In the genomic region with DNA sequence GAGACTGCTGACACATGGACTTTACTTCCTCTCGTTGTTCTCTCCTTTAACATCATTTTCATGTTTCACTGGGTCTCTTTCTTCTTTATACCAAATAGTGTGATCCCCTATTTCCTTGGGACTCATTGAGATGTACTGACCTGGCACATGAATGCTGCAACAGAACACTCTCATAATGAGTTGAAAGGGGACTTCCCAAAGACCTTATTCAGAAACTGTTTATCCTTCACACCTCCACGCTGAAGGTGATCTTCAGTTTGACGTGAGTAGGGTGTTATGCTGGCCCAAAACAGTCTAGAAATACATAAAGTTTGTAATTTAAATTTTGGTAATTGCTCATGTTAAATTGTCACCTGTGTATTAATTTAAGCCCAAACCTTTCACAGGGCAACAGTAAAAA, we compare ENCODE assay signal across 29 cellular contexts.
DNase-seq lines count a peak whose midpoint lies in the region; ATAC-seq and TF ChIP-seq lines count a peak whose summit lies in the region.
"Had no signal": no experiment of that assay in that cellular context is flagged by ENCODE, and none has a peak within 500 bp of the region (broad histone marks: within the 10 kb centered on the region; RNA-seq: fewer than 3 reads in every experiment).

No MANE protein-coding gene starts in this region.

- ATAC-seq in GM21786 (IDR thresholded peaks at IDR 0.05; ENCODE audit: unreplicated experiment): peak; percentile 47
- ATAC-seq: HCT116, HepG2, PC-3 had no signal

- H2AFZ ChIP-seq in OCI-LY3 (ENCODE audit: low read depth, low read length): no peak overlapping the region

- in situ Hi-C loops in GM13977 (cut with MboI; ENCODE audit: low pct_unique_long_range_greater_than_20kb, low sequenced_read_pairs, unreplicated experiment): no loop called here

- no peak overlapping the region for H3K4me3 Mint-ChIP-seq in glutamatergic neuron (ENCODE audit: unreplicated experiment)
- H3K4me3 Mint-ChIP-seq: CD14-positive monocyte; CD8-positive, alpha-beta memory T cell had no signal

- no peaks in the 10 kb centered on the region for H4K20me1 ChIP-seq in OCI-LY3 (ENCODE audit: insufficient read depth, low read length)

- H3K4me1 ChIP-seq in OCI-LY3 (ENCODE audit: low read length): peaks cover 19% of the 10 kb centered on the region
- no peaks in the 10 kb centered on the region for H3K4me1 ChIP-seq in tibial artery
- H3K4me1 ChIP-seq: BE2C, SJSA1 had no signal

- no peak overlapping the region for H3K27ac Mint-ChIP-seq in glutamatergic neuron (ENCODE audit: unreplicated experiment)
- H3K27ac Mint-ChIP-seq: CD14-positive monocyte; CD8-positive, alpha-beta memory T cell had no signal

- TF ChIP-seq CTCF in GM06990 (IDR thresholded peaks at IDR 0.05; ENCODE audit: insufficient read depth, low read length, poor library complexity, severe bottlenecking) (no peak), GM13977 (IDR thresholded peaks at IDR 0.05; ENCODE audit: extremely low read depth, insufficient read depth, missing control alignments) (no peak), OCI-LY3 (IDR thresholded peaks at IDR 0.05; ENCODE audit: low read depth, low read length) (no peak), tibial artery (IDR thresholded peaks at IDR 0.05) (no peak), glutamatergic neuron (IDR thresholded peaks at IDR 0.05; ENCODE audit: partially characterized antibody, unreplicated experiment) (no peak)

- no peaks in the 10 kb centered on the region for H3K36me3 ChIP-seq in GM06990 (ENCODE audit: control insufficient read depth, insufficient read depth, low read length)
- no peaks in the 10 kb centered on the region for H3K36me3 ChIP-seq in OCI-LY3 (replicated peaks; ENCODE audit: low read depth, low read length)
- H3K36me3 ChIP-seq in tibial artery: no peaks in the 10 kb centered on the region
- H3K36me3 ChIP-seq: BE2C, SJSA1 had no signal

- no peaks in the 10 kb centered on the region for H3K27me3 Mint-ChIP-seq in glutamatergic neuron (ENCODE audit: unreplicated experiment)
- H3K27me3 Mint-ChIP-seq: CD8-positive, alpha-beta memory T cell had no signal

- DNase-seq in GM06990 (ENCODE audit: extremely low read depth, insufficient read length) (peak; percentile 18), GM13977 (ENCODE audit: low spot score) (peak; percentile 7), tibial artery (no peak), AG08395 (ENCODE audit: low spot score) (no peak), glutamatergic neuron (no peak)
- DNase-seq: BE2C; Calu3; CD8-positive, alpha-beta memory T cell; DND-41; GOT3; MV-4-11; NCI-H1105; NCI-H1436 treated with DMSO at 0.1 percent for 48 hours; NCI-H187 treated with DMSO at 0.1 percent for 48 hours; NCI-H2171 treated with DMSO at 0.1 percent for 48 hours; NCI-H345; NCI-H510A treated with DMSO at 0.1 percent for 48 hours; NCI-H748 treated with DMSO at 0.1 percent for 48 hours; PC-3; Right ventricle myocardium superior; RPMI8226; T-helper 2 cell had no signal

- H3K9me3 ChIP-seq in OCI-LY3 (ENCODE audit: insufficient read depth, low read length) (no peaks in the 10 kb centered on the region), tibial artery (no peaks in the 10 kb centered on the region)
- H3K9me3 ChIP-seq: BE2C had no signal

- no peak overlapping the region for H3K9ac ChIP-seq in OCI-LY3 (ENCODE audit: low read length)

- H3K4me1 Mint-ChIP-seq in glutamatergic neuron (ENCODE audit: low read depth, unreplicated experiment): peaks cover 4% of the 10 kb centered on the region
- H3K4me1 Mint-ChIP-seq: CD14-positive monocyte; CD8-positive, alpha-beta memory T cell had no signal

- H3K79me2 ChIP-seq in OCI-LY3 (ENCODE audit: low read length): no peaks in the 10 kb centered on the region

- intact Hi-C loops in tibial artery (cut with DNase I; ENCODE audit: low total_unique reads): no loop called here

- H3K4me2 ChIP-seq in OCI-LY3 (ENCODE audit: low read length): peak overlapping the region; percentile 39

- H3K4me3 ChIP-seq in GM06990 (replicated peaks; ENCODE audit: low read depth, low read length) (no peak overlapping the region), OCI-LY3 (ENCODE audit: low read length) (no peak overlapping the region), tibial artery (no peak overlapping the region)
- H3K4me3 ChIP-seq: SJSA1 had no signal

- H3K27me3 ChIP-seq in GM06990 (replicated peaks; ENCODE audit: control insufficient read depth, insufficient read depth, low read length) (no peaks in the 10 kb centered on the region), OCI-LY3 (ENCODE audit: low read depth, low read length) (no peaks in the 10 kb centered on the region), tibial artery (no peaks in the 10 kb centered on the region)
- H3K27me3 ChIP-seq: BE2C, SJSA1 had no signal

- H3K27ac ChIP-seq in OCI-LY3 (ENCODE audit: low read length) (no peak overlapping the region), tibial artery (no peak overlapping the region)
- H3K27ac ChIP-seq: 22Rv1, SJSA1 had no signal

- no peaks in the 10 kb centered on the region for H3K9me3 Mint-ChIP-seq in glutamatergic neuron (ENCODE audit: unreplicated experiment)

- H3K36me3 Mint-ChIP-seq in glutamatergic neuron (ENCODE audit: unreplicated experiment): no peaks in the 10 kb centered on the region
- H3K36me3 Mint-ChIP-seq: CD14-positive monocyte; CD8-positive, alpha-beta memory T cell had no signal

Comparison
In these comparisons a context has a peak if more than half of its experiments do, and no peak if none do; other contexts are left out.
1. DNase-seq: peak in GM06990 (single experiment) and GM13977 (single experiment); none in tibial artery (0 of 2), AG08395 (single experiment) and glutamatergic neuron (single experiment).